In genomic region chr4:100935090-100935489, GRCh38 we compare ENCODE assay signal across 9 cellular contexts.
DNase-seq lines count a peak whose midpoint lies in the region; ATAC-seq and TF ChIP-seq lines count a peak whose summit lies in the region.
"Had no signal": no experiment of that assay in that cellular context is flagged by ENCODE, and none has a peak within 500 bp of the region (broad histone marks: within the 10 kb centered on the region; RNA-seq: fewer than 3 reads in every experiment).

No MANE protein-coding gene starts in this region.

- H3K36me3 ChIP-seq in SK-N-SH (replicated peaks in 1 of 2; ENCODE audit: control insufficient read depth in 1 of 2, insufficient read depth in 2 of 2, low read length in 1 of 2) = no peaks in the 10 kb centered on the region
- no peaks in the 10 kb centered on the region for H3K36me3 ChIP-seq in kidney epithelial cell (ENCODE audit: control insufficient read depth, insufficient read depth, low read length)

- H3F3A ChIP-seq in SK-N-SH (replicated peaks; ENCODE audit: insufficient read depth) = no peaks in the 10 kb centered on the region

- H3K27ac ChIP-seq in C4-2B (no peak overlapping the region), SK-N-SH (ENCODE audit: low read depth in 2 of 2, low read length in 1 of 2) (no peak overlapping the region)

- POLR2A ChIA-PET in SK-N-SH (lab: Yijun Ruan, JAX) = no interaction called here

- no peak for ATAC-seq in HG03439 (IDR thresholded peaks at IDR 0.05; ENCODE audit: unreplicated experiment)

- no peaks in the 10 kb centered on the region for H4K20me1 ChIP-seq in SK-N-SH (ENCODE audit: insufficient read depth)

- H3K27me3 ChIP-seq in SK-N-SH (ENCODE audit: insufficient read depth) = no peaks in the 10 kb centered on the region
- H3K27me3 ChIP-seq in kidney epithelial cell (ENCODE audit: control insufficient read depth, insufficient read depth, low read length) = no peaks in the 10 kb centered on the region

- H3K4me1 ChIP-seq in SK-N-SH (ENCODE audit: control insufficient read depth in 1 of 2, insufficient read depth in 2 of 2, low read depth in 1 of 2, low read length in 1 of 2) = no peaks in the 10 kb centered on the region; a peak in 1 of 4 replicates

- H3K4me3 ChIP-seq in SK-N-SH (ENCODE audit: low read depth in 2 of 2, low read length in 1 of 2) (no peak overlapping the region), kidney epithelial cell (ENCODE audit: low read depth, low read length) (no peak overlapping the region)

- DNase-seq in H4 (ENCODE audit: low spot score) = peak; percentile 29
- DNase-seq in SK-N-SH = peak; percentile 9
- no peak for DNase-seq in kidney epithelial cell (ENCODE audit: low read depth)
- DNase-seq in activated CD4-positive, alpha-beta T cell treated with anti-CD3 and anti-CD28 coated beads for 48 hours = no peak
- DNase-seq in NCI-H1092 treated with DMSO at 0.1 percent for 48 hours (lab: John Stamatoyannopoulos, UW) = no peak
- no peak for DNase-seq in 8988T
- DNase-seq: NCI-H1417 treated with DMSO at 0.1 percent for 48 hours had no signal

- TF ChIP-seq EP300 in SK-N-SH (IDR thresholded peaks at IDR 0.05; ENCODE audit: borderline replicate concordance in 1 of 2, low read depth in 1 of 2, low read length in 1 of 2) = no peak

- CTCF ChIA-PET in SK-N-SH (lab: Yijun Ruan, JAX) = interaction anchor here (1.0 to 1.5 kb wide), 4 partner anchors 13 to 1382 kb away, joined by 3 to 4 read pairs (median 3); no protein-coding TSS in a partner anchor

- no peaks in the 10 kb centered on the region for H3K9me2 ChIP-seq in SK-N-SH

- no peaks in the 10 kb centered on the region for H3K79me2 ChIP-seq in SK-N-SH (ENCODE audit: insufficient read depth)

- 0% methylated on average over 1 of the region's 1 CpG for WGBS in SK-N-SH (ENCODE audit: low lambda C conversion rate)

- no peak overlapping the region for H2AFZ ChIP-seq in SK-N-SH (ENCODE audit: low read depth)

- H3K9me3 ChIP-seq in SK-N-SH = no peaks in the 10 kb centered on the region

- peak; percentile 47 for TF ChIP-seq RAD21 in SK-N-SH (IDR thresholded peaks at IDR 0.05; ENCODE audit: low read length)

- H3K9ac ChIP-seq in SK-N-SH = no peak overlapping the region

- no peak overlapping the region for H3K4me2 ChIP-seq in SK-N-SH

- peak; percentile 68 for TF ChIP-seq CTCF in C4-2B (conservative IDR thresholded peaks at IDR 0.05)
- TF ChIP-seq CTCF in SK-N-SH (IDR thresholded peaks at IDR 0.05) = peak; percentile 48
- peak; percentile 40 for TF ChIP-seq CTCF in kidney epithelial cell (IDR thresholded peaks at IDR 0.05; ENCODE audit: insufficient read depth, low read length, poor library complexity, severe bottlenecking)

TF ChIP-seq in SK-N-SH, 30 proteins besides CTCF, POLR2A, EP300 and RAD21:
- TF ChIP-seq YY1 (IDR thresholded peaks at IDR 0.05; ENCODE audit: low read depth) (no peak), SMC3 (IDR thresholded peaks at IDR 0.05; ENCODE audit: low read depth, low read length) (peak; percentile 41), GATA2 (CRISPR knock-in tag; IDR thresholded peaks at IDR 0.05) (0 out of 2 replicates have a peak, but pooled peaks have one; percentile 19), FOXJ3 (CRISPR knock-in tag; IDR thresholded peaks at IDR 0.05) (no peak)

Comparison
In these comparisons a context has a peak if more than half of its experiments do, and no peak if none do; other contexts are left out.
1. DNase-seq: peak in H4 (single experiment) and SK-N-SH (single experiment); none in kidney epithelial cell (single experiment), activated CD4-positive, alpha-beta T cell treated with anti-CD3 and anti-CD28 coated beads for 48 hours (single experiment), NCI-H1092 treated with DMSO at 0.1 percent for 48 hours (single experiment) and 8988T (single experiment).
2. Peak in every context shown above with its lines, with median percentiles within 50 percentile points of each other: CTCF ChIP-seq.